ENCODE assay signal across 15 cellular contexts in the genomic region with DNA sequence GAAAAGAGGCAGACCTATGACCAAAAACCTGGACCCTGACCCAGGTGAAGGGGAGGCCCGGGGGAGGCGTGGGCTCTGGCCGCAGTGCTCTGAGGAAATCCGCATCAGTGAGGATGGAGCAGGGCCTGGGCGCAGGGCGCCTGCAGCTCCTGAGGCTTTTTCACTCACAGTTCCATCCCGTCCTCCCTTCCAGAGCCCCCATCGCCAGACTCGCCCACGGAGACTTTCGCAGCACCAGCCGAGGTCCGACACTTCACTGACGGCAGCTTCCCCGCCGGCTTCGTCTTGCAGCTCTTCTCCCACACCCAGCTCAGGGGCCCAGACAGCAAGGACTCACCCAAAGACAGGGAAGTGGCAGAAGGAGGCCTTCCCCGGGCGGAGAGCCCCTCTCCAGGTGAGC. TPM values are rescaled to one million over a fixed set of nuclear protein-coding genes. Genes with fewer than 3 reads are reported as not detected.
A peak's percentile ranks its signal among the peaks of the same experiment; 100 is the strongest.
DNase-seq lines count a peak whose midpoint lies in the region; ATAC-seq and TF ChIP-seq lines count a peak whose summit lies in the region.
"Had no signal": no experiment of that assay in that cellular context is flagged by ENCODE, and none has a peak within 500 bp of the region (broad histone marks: within the 10 kb centered on the region; RNA-seq: fewer than 3 reads in every experiment).

No MANE protein-coding gene starts in this region.

- no peak overlapping the region for H3K4me3 ChIP-seq in BLaER1
- H3K4me3 ChIP-seq: A549; BLaER1 treated with 17β-estradiol and CSF1 and Interleukin-3, amounts not matched to agents 10 nM and 100 nM had no signal

- peaks cover 28% of the 10 kb centered on the region for H3K4me1 ChIP-seq in BLaER1
- H3K4me1 ChIP-seq: BE2C had no signal

- TF ChIP-seq CTCF in osteocyte (IDR thresholded peaks at IDR 0.05) = no peak

- H3K27me3 ChIP-seq in BLaER1 = no peaks in the 10 kb centered on the region
- H3K27me3 ChIP-seq: BE2C; BLaER1 treated with 17β-estradiol and CSF1 and Interleukin-3, amounts not matched to agents 10 nM and 100 nM had no signal

- ATAC-seq in stimulated activated naive B cell treated with anti-CD40 and anti-IgM and Interleukin-4, amounts not matched to agents 10 μg/mL and 1 μg/mL and 100 μg/mL, for 72 hours (replicated peaks) = no peak
- ATAC-seq: A549; CD8-positive, alpha-beta T cell had no signal

- H3K9ac ChIP-seq in BLaER1 = no peak overlapping the region

- peaks cover 91% of the 10 kb centered on the region for H4K20me1 ChIP-seq in BLaER1

- no peak overlapping the region for H3K4me3 Mint-ChIP-seq in stimulated activated naive B cell treated with anti-CD40 and anti-IgM and Interleukin-4, amounts not matched to agents 10 μg/mL and 1 μg/mL and 100 μg/mL, for 72 hours
- H3K4me3 Mint-ChIP-seq in osteocyte (ENCODE audit: unreplicated experiment) = no peak overlapping the region
- H3K4me3 Mint-ChIP-seq: CD4-positive, alpha-beta T cell; CD8-positive, alpha-beta T cell had no signal

- peak overlapping the region; percentile 31 for H3K27ac Mint-ChIP-seq in stimulated activated naive B cell treated with anti-CD40 and anti-IgM and Interleukin-4, amounts not matched to agents 10 μg/mL and 1 μg/mL and 100 μg/mL, for 72 hours
- no peak overlapping the region for H3K27ac Mint-ChIP-seq in osteocyte (ENCODE audit: unreplicated experiment)
- H3K27ac Mint-ChIP-seq: CD4-positive, alpha-beta T cell; CD8-positive, alpha-beta T cell had no signal

- peaks cover 91% of the 10 kb centered on the region for H3K36me3 ChIP-seq in BLaER1

- H3K27me3 Mint-ChIP-seq in stimulated activated naive B cell treated with anti-CD40 and anti-IgM and Interleukin-4, amounts not matched to agents 10 μg/mL and 1 μg/mL and 100 μg/mL, for 72 hours = no peaks in the 10 kb centered on the region
- no peaks in the 10 kb centered on the region for H3K27me3 Mint-ChIP-seq in osteocyte (ENCODE audit: unreplicated experiment)
- H3K27me3 Mint-ChIP-seq: CD4-positive, alpha-beta T cell had no signal

- 0 out of 2 replicates have a peak overlapping the region, but pooled peaks have one; percentile 4 for H3K27ac ChIP-seq in BLaER1
- H3K27ac ChIP-seq: A549; BLaER1 treated with 17β-estradiol and CSF1 and Interleukin-3, amounts not matched to agents 10 nM and 100 nM; C4-2B had no signal

- DNase-seq in 8988T (peak; percentile 17), osteocyte (ENCODE audit: extremely low spot score, unreplicated experiment) (no peak), AG08395 (ENCODE audit: low spot score) (no peak)
- DNase-seq in stimulated activated naive B cell treated with anti-CD40 and anti-IgM and Interleukin-4, amounts not matched to agents 10 μg/mL and 1 μg/mL and 100 μg/mL, for 72 hours = no peak
- DNase-seq: BE2C; Caco-2; Calu3; CD4-positive, alpha-beta T cell; CD8-positive, alpha-beta T cell; DMS79 treated with DMSO at 0.1 percent for 48 hours; GF-D8 had no signal

- no peaks in the 10 kb centered on the region for H3K9me3 ChIP-seq in BLaER1
- H3K9me3 ChIP-seq: A549; BE2C; BLaER1 treated with 17β-estradiol and CSF1 and Interleukin-3, amounts not matched to agents 10 nM and 100 nM; Caco-2 had no signal

- H3K9me3 Mint-ChIP-seq in stimulated activated naive B cell treated with anti-CD40 and anti-IgM and Interleukin-4, amounts not matched to agents 10 μg/mL and 1 μg/mL and 100 μg/mL, for 72 hours = no peaks in the 10 kb centered on the region
- no peaks in the 10 kb centered on the region for H3K9me3 Mint-ChIP-seq in osteocyte (ENCODE audit: unreplicated experiment)
- H3K9me3 Mint-ChIP-seq: CD4-positive, alpha-beta T cell; CD8-positive, alpha-beta T cell had no signal

- H3K4me2 ChIP-seq in BLaER1 = no peak overlapping the region
- H3K4me2 ChIP-seq: A549; BLaER1 treated with 17β-estradiol and CSF1 and Interleukin-3, amounts not matched to agents 10 nM and 100 nM had no signal

- peaks cover 46 to 57% of the 10 kb centered on the region in 2 donors for H3K36me3 Mint-ChIP-seq in stimulated activated naive B cell treated with anti-CD40 and anti-IgM and Interleukin-4, amounts not matched to agents 10 μg/mL and 1 μg/mL and 100 μg/mL, for 72 hours
- peaks cover 40% of the 10 kb centered on the region for H3K36me3 Mint-ChIP-seq in osteocyte (ENCODE audit: unreplicated experiment)

- H3K4me1 Mint-ChIP-seq in stimulated activated naive B cell treated with anti-CD40 and anti-IgM and Interleukin-4, amounts not matched to agents 10 μg/mL and 1 μg/mL and 100 μg/mL, for 72 hours = peaks cover 14 to 23% of the 10 kb centered on the region in 2 donors
- peaks cover 19% of the 10 kb centered on the region for H3K4me1 Mint-ChIP-seq in osteocyte (ENCODE audit: unreplicated experiment)

RNA-seq across cellular contexts. Expression of gene SPINDOC, which starts 5.4 kb away (rescaled TPM):
- total RNA-seq in osteocyte = 32.1 and 33.5 TPM in 2 replicates

RNA-seq across cellular contexts. Expression of gene MARK2, which starts 20.3 kb away (rescaled TPM):
- total RNA-seq in osteocyte = 31.8 and 33.4 TPM in 2 replicates

RNA-seq across cellular contexts. Expression of gene ZFTA, which starts 50.0 kb away (rescaled TPM):
- 32.1 and 34.3 TPM in 2 replicates for total RNA-seq in osteocyte
